ENCODE assay signal across 15 cellular contexts in genomic region chr4:99722662-99723061, GRCh38.
DNase-seq lines count a peak whose midpoint lies in the region; ATAC-seq and TF ChIP-seq lines count a peak whose summit lies in the region.
"Had no signal": no experiment of that assay in that cellular context is flagged by ENCODE, and none has a peak within 500 bp of the region (broad histone marks: within the 10 kb centered on the region; RNA-seq: fewer than 3 reads in every experiment).

No MANE protein-coding gene starts in this region.

- no peak for ATAC-seq in GM21515 (IDR thresholded peaks at IDR 0.05; ENCODE audit: unreplicated experiment)
- ATAC-seq: GM12878 had no signal

- TF ChIP-seq CTCF in esophagus muscularis mucosa (IDR thresholded peaks at IDR 0.05) (no peak), BE2C (IDR thresholded peaks at IDR 0.05; ENCODE audit: low read depth, low read length) (no peak)

- WGBS in esophagus muscularis mucosa = 63% methylated on average over 4 of the region's 4 CpGs
- WGBS in mesenchymal stem cell = 66% methylated on average over 4 of the region's 4 CpGs

- TF ChIP-seq POLR2A in esophagus muscularis mucosa (IDR thresholded peaks at IDR 0.05; ENCODE audit: low read depth) = no peak

- TF ChIP-seq EP300 in esophagus muscularis mucosa (IDR thresholded peaks at IDR 0.05) = no peak

- no peak overlapping the region for H2BK15ac ChIP-seq in mesenchymal stem cell (ENCODE audit: low read depth, poor library complexity, severe bottlenecking)

- H3K4me3 ChIP-seq in esophagus muscularis mucosa (no peak overlapping the region), mesenchymal stem cell (ENCODE audit: insufficient read depth in 1 of 2, low read depth in 1 of 2, low read length in 2 of 2) (no peak overlapping the region), stomach smooth muscle (ENCODE audit: low read length in 2 of 2) (no peak overlapping the region), BE2C (ENCODE audit: low read depth, low read length) (no peak overlapping the region)
- H3K4me3 ChIP-seq: GM12878, thoracic aorta had no signal

- no peak overlapping the region for H3K14ac ChIP-seq in mesenchymal stem cell (ENCODE audit: low read length in 2 of 2)

- H3K9ac ChIP-seq in mesenchymal stem cell (ENCODE audit: low read length) = no peak overlapping the region
- no peak overlapping the region for H3K9ac ChIP-seq in stomach smooth muscle (ENCODE audit: low read length in 2 of 2)

- no peak overlapping the region for H3K4ac ChIP-seq in mesenchymal stem cell (ENCODE audit: low read depth in 1 of 2, low read length in 2 of 2)

- H3K27me3 ChIP-seq in esophagus muscularis mucosa (no peaks in the 10 kb centered on the region), mesenchymal stem cell (ENCODE audit: control insufficient read depth in 1 of 2, insufficient read depth in 1 of 2, low read length in 2 of 2) (peaks cover 0 to 7% of the 10 kb centered on the region in 2 experiments), stomach smooth muscle (ENCODE audit: control insufficient read depth in 1 of 2, insufficient read depth in 2 of 2, low read length in 2 of 2) (no peaks in the 10 kb centered on the region), BE2C (no peaks in the 10 kb centered on the region)

- H4K91ac ChIP-seq in mesenchymal stem cell (ENCODE audit: low read length) = no peak overlapping the region

- H2BK12ac ChIP-seq in mesenchymal stem cell (ENCODE audit: low read length in 2 of 2) = no peak overlapping the region

- H3K4me2 ChIP-seq in mesenchymal stem cell (ENCODE audit: low read length, poor library complexity, severe bottlenecking) = no peak overlapping the region

- H2AK5ac ChIP-seq in mesenchymal stem cell (ENCODE audit: low read length, severe bottlenecking) = no peak overlapping the region

- H2BK120ac ChIP-seq in mesenchymal stem cell (ENCODE audit: low read depth, low read length) = no peak overlapping the region

- H3K4me1 ChIP-seq in esophagus muscularis mucosa = peaks cover 23 to 54% (median 46%) of the 10 kb centered on the region in 4 donors
- H3K4me1 ChIP-seq in mesenchymal stem cell (ENCODE audit: control insufficient read depth, insufficient read depth, low read depth, low read length) = no peaks in the 10 kb centered on the region
- peaks cover 10% of the 10 kb centered on the region for H3K4me1 ChIP-seq in stomach smooth muscle (ENCODE audit: control insufficient read depth, insufficient read depth, low read length)
- H3K4me1 ChIP-seq in BE2C = no peaks in the 10 kb centered on the region

- no peak overlapping the region for H2BK5ac ChIP-seq in mesenchymal stem cell (ENCODE audit: low read depth, low read length, poor library complexity, severe bottlenecking)

- H3K23ac ChIP-seq in mesenchymal stem cell (ENCODE audit: low read length in 2 of 2) = no peak overlapping the region

- no peaks in the 10 kb centered on the region for H3K9me3 ChIP-seq in esophagus muscularis mucosa
- no peaks in the 10 kb centered on the region for H3K9me3 ChIP-seq in mesenchymal stem cell (ENCODE audit: control insufficient read depth, low read length)
- no peaks in the 10 kb centered on the region for H3K9me3 ChIP-seq in stomach smooth muscle (ENCODE audit: control insufficient read depth in 2 of 2, low read length in 2 of 2)
- no peaks in the 10 kb centered on the region for H3K9me3 ChIP-seq in BE2C
- H3K9me3 ChIP-seq: thoracic aorta had no signal

- intact Hi-C loops in esophagus muscularis mucosa (cut with DNase I) = loop anchor here (2.0 to 10.0 kb wide), 3 partner anchors 160 to 222 kb away; partner anchors contain the start of gene DNAJB14

- H2AFZ ChIP-seq in mesenchymal stem cell (ENCODE audit: low read depth, low read length) = no peak overlapping the region

- H3K27ac ChIP-seq in esophagus muscularis mucosa (replicated peaks in 1 of 4) = peak overlapping the region; percentile 79 to 83 (median 81)
- H3K27ac ChIP-seq in mesenchymal stem cell (ENCODE audit: low read length, poor library complexity, severe bottlenecking) = no peak overlapping the region
- peak overlapping the region; percentile 73 for H3K27ac ChIP-seq in stomach smooth muscle (ENCODE audit: low read length)

- H3K36me3 ChIP-seq in esophagus muscularis mucosa (no peaks in the 10 kb centered on the region), mesenchymal stem cell (ENCODE audit: control insufficient read depth in 1 of 2, insufficient read depth in 2 of 2, low read depth in 1 of 2, low read length in 2 of 2) (no peaks in the 10 kb centered on the region), stomach smooth muscle (ENCODE audit: control insufficient read depth in 2 of 2, insufficient read depth in 2 of 2, low read length in 2 of 2) (no peaks in the 10 kb centered on the region), BE2C (no peaks in the 10 kb centered on the region)
- H3K36me3 ChIP-seq: thoracic aorta had no signal

- no peak overlapping the region for H3K18ac ChIP-seq in mesenchymal stem cell (ENCODE audit: low read depth in 1 of 2, low read length in 2 of 2)

- no peak overlapping the region for H4K8ac ChIP-seq in mesenchymal stem cell (ENCODE audit: low read length)

- H3K79me1 ChIP-seq in mesenchymal stem cell (replicated peaks; ENCODE audit: low read length, poor library complexity, severe bottlenecking) = no peaks in the 10 kb centered on the region

- peak; percentile 29 for DNase-seq in NCI-H510A treated with DMSO at 0.1 percent for 48 hours (lab: John Stamatoyannopoulos, UW)
- DNase-seq in esophagus muscularis mucosa (ENCODE audit: extremely low spot score) = no peak
- peak; percentile 5 for DNase-seq in mesenchymal stem cell
- DNase-seq in BE2C = no peak
- DNase-seq in cerebellar cortex (ENCODE audit: low spot score) = no peak
- DNase-seq in activated CD4-positive, CD25-positive, alpha-beta regulatory T cell treated with anti-CD3 and anti-CD28 coated beads, Interleukin-2, amount 50 U/mL, for 72 hours = no peak
- DNase-seq: activated CD4-positive, alpha-beta T cell treated with anti-CD3 and anti-CD28 coated beads, Interleukin-2, amount 10 ng/mL, durations not matched to agents 24 days and 14 days; C1 segment of cervical spinal cord; EL; NCI-H1930; NCI-H748 treated with DMSO at 0.1 percent for 48 hours had no signal

Comparison
In these comparisons a context has a peak if more than half of its experiments do, and no peak if none do; other contexts are left out.
1. DNase-seq: peak in NCI-H510A treated with DMSO at 0.1 percent for 48 hours (single experiment) and mesenchymal stem cell (single experiment); none in esophagus muscularis mucosa (single experiment), BE2C (single experiment), cerebellar cortex (single experiment) and activated CD4-positive, CD25-positive, alpha-beta regulatory T cell treated with anti-CD3 and anti-CD28 coated beads, Interleukin-2, amount 50 U/mL, for 72 hours (single experiment).